ENCODE assay signal across 9 cellular contexts in genomic region chr6:56766806-56767178, GRCh38.
DNase-seq lines count a peak whose midpoint lies in the region; ATAC-seq and TF ChIP-seq lines count a peak whose summit lies in the region.
"Had no signal": no experiment of that assay in that cellular context is flagged by ENCODE, and none has a peak within 500 bp of the region (broad histone marks: within the 10 kb centered on the region; RNA-seq: fewer than 3 reads in every experiment).

No MANE protein-coding gene starts in this region.

- no peaks in the 10 kb centered on the region for H3K36me3 Mint-ChIP-seq in activated naive CD4-positive, alpha-beta T cell treated with anti-CD3 and anti-CD28 coated beads, Interleukin-2, amount 50 U/mL, for 72 hours

- no peaks in the 10 kb centered on the region for H3K36me3 ChIP-seq in heart right ventricle

- no peak overlapping the region for H3K27ac Mint-ChIP-seq in activated naive CD4-positive, alpha-beta T cell treated with anti-CD3 and anti-CD28 coated beads, Interleukin-2, amount 50 U/mL, for 72 hours

- intact Hi-C loops in heart right ventricle (cut with DNase I) = loop anchor here in 8 of 10 donors (2.0 to 10.0 kb wide), 6 partner anchors 41 to 132 kb away; no protein-coding TSS in a partner anchor

- peaks cover 3 to 80% (median 56%) of the 10 kb centered on the region in 9 donors for H3K4me1 ChIP-seq in heart right ventricle

- peak overlapping the region in 3 of 10 donors; percentile 6 to 41 (median 29) for H3K27ac ChIP-seq in heart right ventricle

- ATAC-seq in GM18499 (IDR thresholded peaks at IDR 0.05; ENCODE audit: insufficient read depth, unreplicated experiment) = peak; percentile 70
- ATAC-seq in GM21717 (IDR thresholded peaks at IDR 0.05; ENCODE audit: unreplicated experiment) = peak; percentile 74
- peak; percentile 72 for ATAC-seq in HG03521 (IDR thresholded peaks at IDR 0.05; ENCODE audit: unreplicated experiment)
- ATAC-seq in activated naive CD4-positive, alpha-beta T cell treated with anti-CD3 and anti-CD28 coated beads, Interleukin-2, amount 50 U/mL, for 72 hours = no peak
- no peak for ATAC-seq in heart right ventricle

- DNase-seq in fibroblast of villous mesenchyme (ENCODE audit: low read depth) (peak; percentile 78), DMS 273 treated with DMSO at 0.1 percent for 48 hours (lab: John Stamatoyannopoulos, UW) (no peak), heart right ventricle (no peak)
- DNase-seq in activated naive CD4-positive, alpha-beta T cell treated with anti-CD3 and anti-CD28 coated beads, Interleukin-2, amount 50 U/mL, for 72 hours (ENCODE audit: low spot score in 2 of 2) = no peak
- DNase-seq in activated naive CD4-positive, alpha-beta T cell (lab: John Stamatoyannopoulos, UW) = no peak
- DNase-seq: activated effector memory CD4-positive, alpha-beta T cell treated with anti-CD3 and anti-CD28 coated beads, Interleukin-2, amount 50 U/mL, for 16 hours had no signal

- no peaks in the 10 kb centered on the region for H3K9me3 ChIP-seq in heart right ventricle

- no peak for TF ChIP-seq CTCF in fibroblast of villous mesenchyme (IDR thresholded peaks at IDR 0.05; ENCODE audit: insufficient read depth, low read depth, low read length)
- no peak for TF ChIP-seq CTCF in heart right ventricle (IDR thresholded peaks at IDR 0.05)

- H3K4me3 ChIP-seq in fibroblast of villous mesenchyme (ENCODE audit: low read depth, low read length) (no peak overlapping the region), heart right ventricle (no peak overlapping the region)

- no peaks in the 10 kb centered on the region for H3K27me3 ChIP-seq in heart right ventricle

- no peaks in the 10 kb centered on the region for H3K9me3 Mint-ChIP-seq in activated naive CD4-positive, alpha-beta T cell treated with anti-CD3 and anti-CD28 coated beads, Interleukin-2, amount 50 U/mL, for 72 hours

- WGBS in heart right ventricle, 2 donors = 77 to 97% methylated on average over 1 of the region's 1 CpG

Comparison
In these comparisons a context has a peak if more than half of its experiments do, and no peak if none do; other contexts are left out.
1. ATAC-seq: peak in GM18499 (single experiment), GM21717 (single experiment) and HG03521 (single experiment); none in activated naive CD4-positive, alpha-beta T cell treated with anti-CD3 and anti-CD28 coated beads, Interleukin-2, amount 50 U/mL, for 72 hours (0 of 2) and heart right ventricle (0 of 8).